In genomic region chr5:95861221-95861857, GRCh38 we compare ENCODE assay signal across 8 cellular contexts. TPM values are rescaled to one million over a fixed set of nuclear protein-coding genes. Genes with fewer than 3 reads are reported as not detected.
DNase-seq lines count a peak whose midpoint lies in the region; ATAC-seq and TF ChIP-seq lines count a peak whose summit lies in the region.

No MANE protein-coding gene starts in this region.

- H3K36me3 ChIP-seq in transverse colon: no peaks in the 10 kb centered on the region

- H3K36me3 Mint-ChIP-seq in T-helper 17 cell (ENCODE audit: low read depth): peaks cover 2% of the 10 kb centered on the region

- no peak for TF ChIP-seq EP300 in transverse colon (IDR thresholded peaks at IDR 0.05; ENCODE audit: low read depth)

- peaks cover 26% of the 10 kb centered on the region for H3K27me3 Mint-ChIP-seq in T-helper 17 cell

- 52% methylated on average over 14 of the region's 14 CpGs; no CpG with 5 or more reads in 1 of the 2 donors for WGBS in transverse colon (ENCODE audit: low coverage in 1 of 2), 2 donors

- TF ChIP-seq CTCF in transverse colon (IDR thresholded peaks at IDR 0.05): no peak

- H3K4me3 Mint-ChIP-seq in T-helper 17 cell: no peak overlapping the region

- peaks cover 9 to 53% (median 23%) of the 10 kb centered on the region in 4 donors for H3K4me1 ChIP-seq in transverse colon

- peaks cover 15% of the 10 kb centered on the region for H3K4me1 Mint-ChIP-seq in T-helper 17 cell

- in situ Hi-C loops in transverse colon (cut with MboI; ENCODE audit: low pct_ligation_motif_present in 1 of 4, low pct_unique_long_range_greater_than_20kb in 1 of 4, low sequenced_read_pairs in 3 of 4): loop anchor here (10.0 to 25.0 kb wide), 5 partner anchors 101 to 743 kb away; partner anchors contain the start of gene ELL2 (in 2 of the 4)

- ATAC-seq in HG02678 (IDR thresholded peaks at IDR 0.05; ENCODE audit: unreplicated experiment) (no peak), T-helper 17 cell (no peak), GM19467 (IDR thresholded peaks at IDR 0.05; ENCODE audit: unreplicated experiment) (no peak)

- TF ChIP-seq POLR2A in transverse colon (IDR thresholded peaks at IDR 0.05): no peak

- no peak overlapping the region for H3K27ac Mint-ChIP-seq in T-helper 17 cell

- H3K9me3 ChIP-seq in transverse colon (no peaks in the 10 kb centered on the region), T-helper 17 cell (ENCODE audit: control insufficient read depth, low read length, poor library complexity, severe bottlenecking) (no peaks in the 10 kb centered on the region)

- peak overlapping the region; percentile 47 to 56 (median 52) for H3K27ac ChIP-seq in transverse colon

- H3K27me3 ChIP-seq in transverse colon: no peaks in the 10 kb centered on the region

- intact Hi-C loops in transverse colon (cut with DNase I; ENCODE audit: low total_unique reads): loop anchor here (10.0 kb wide), 1 partner anchor 733 kb away; no protein-coding TSS in a partner anchor

- no peak overlapping the region for H3K4me3 ChIP-seq in transverse colon

- DNase-seq in EH (ENCODE audit: low read depth): peak; percentile 100
- peak; percentile 57 for DNase-seq in NCI-H2029 treated with DMSO at 0.1 percent for 48 hours (lab: John Stamatoyannopoulos, UW)
- DNase-seq in amniotic epithelial cell (ENCODE audit: low read depth): peak; percentile 98
- peak; percentile 75 for DNase-seq in kidney tubule cell (ENCODE audit: low spot score)
- DNase-seq in transverse colon: peak; percentile 53
- DNase-seq in T-helper 17 cell: no peak

RNA-seq across cellular contexts. Expression of gene GLRX, which starts 38.8 kb away (rescaled TPM):
- total RNA-seq in transverse colon: 100 to 1,000 TPM in 1 of 4 donors, 10 to 100 TPM in 3; 50.5 to 112 (median 64.4) TPM
- total RNA-seq in T-helper 17 cell: 10 to 100 TPM; 32.0 to 51.9 TPM

Comparison
In these comparisons a context has a peak if more than half of its experiments do, and no peak if none do; other contexts are left out.
1. DNase-seq: peak in EH (single experiment), NCI-H2029 treated with DMSO at 0.1 percent for 48 hours (single experiment), amniotic epithelial cell (single experiment), kidney tubule cell (single experiment) and transverse colon (single experiment); none in T-helper 17 cell (0 of 3).